Comparison of ENCODE assay signal across 11 cellular contexts in the genomic region with DNA sequence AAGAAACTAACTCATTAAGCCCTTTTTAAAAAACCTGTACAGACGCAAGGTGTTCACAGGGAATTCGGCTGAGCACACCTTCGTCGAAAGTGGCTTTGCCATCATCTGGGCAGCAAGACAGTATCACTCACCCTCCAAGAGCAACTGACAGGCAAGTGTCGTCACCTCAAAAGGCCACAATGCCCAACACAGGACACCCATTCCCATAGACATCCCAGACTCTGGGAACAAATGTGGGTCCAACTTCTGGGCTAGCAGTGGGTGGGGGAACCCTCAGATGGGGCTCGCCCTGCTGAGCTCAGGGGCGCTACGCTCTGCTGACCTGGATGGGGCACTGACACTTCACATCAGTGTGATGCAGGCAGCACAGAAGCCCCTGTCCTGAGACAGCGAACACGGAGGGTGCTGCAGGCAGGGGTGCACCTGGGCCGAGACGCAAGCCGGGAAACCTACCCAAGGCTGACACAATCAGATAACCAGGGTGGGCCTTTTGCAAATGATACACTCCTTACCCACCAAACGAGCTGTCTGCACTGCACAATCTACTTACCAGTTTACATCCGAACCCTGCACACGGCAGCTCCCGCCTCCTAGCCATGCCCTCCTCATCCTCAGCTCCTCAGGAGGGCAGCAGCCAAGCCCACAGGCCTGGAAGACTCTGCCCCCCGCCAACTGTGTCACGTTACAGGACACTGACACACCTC. TPM values are rescaled to one million over a fixed set of nuclear protein-coding genes. Genes with fewer than 3 reads are reported as not detected.
DNase-seq lines count a peak whose midpoint lies in the region; ATAC-seq and TF ChIP-seq lines count a peak whose summit lies in the region.
"Had no signal": no experiment of that assay in that cellular context is flagged by ENCODE, and none has a peak within 500 bp of the region (broad histone marks: within the 10 kb centered on the region; RNA-seq: fewer than 3 reads in every experiment).

No MANE protein-coding gene starts in this region.

- no peaks in the 10 kb centered on the region for H3K36me3 Mint-ChIP-seq in activated naive CD4-positive, alpha-beta T cell treated with anti-CD3 and anti-CD28 coated beads, Interleukin-2, amount 10 ng/mL, durations not matched to agents 7 days and 5 days
- no peaks in the 10 kb centered on the region for H3K36me3 Mint-ChIP-seq in activated naive CD4-positive, alpha-beta T cell treated with anti-CD3 and anti-CD28 coated beads for 36 hours (ENCODE audit: low read depth)
- no peaks in the 10 kb centered on the region for H3K36me3 Mint-ChIP-seq in chondrocyte (ENCODE audit: low read depth)

- H3K36me3 ChIP-seq in mesendoderm (ENCODE audit: control insufficient read depth, insufficient read depth, low read length) = no peaks in the 10 kb centered on the region
- H3K36me3 ChIP-seq in tibial artery = no peaks in the 10 kb centered on the region

- no peaks in the 10 kb centered on the region for H3K9me3 Mint-ChIP-seq in activated naive CD4-positive, alpha-beta T cell treated with anti-CD3 and anti-CD28 coated beads, Interleukin-2, amount 10 ng/mL, durations not matched to agents 7 days and 5 days
- H3K9me3 Mint-ChIP-seq in activated naive CD4-positive, alpha-beta T cell treated with anti-CD3 and anti-CD28 coated beads for 36 hours = peaks cover 3% of the 10 kb centered on the region
- H3K9me3 Mint-ChIP-seq in chondrocyte (ENCODE audit: low read depth) = no peaks in the 10 kb centered on the region

- H3K27ac Mint-ChIP-seq in activated naive CD4-positive, alpha-beta T cell treated with anti-CD3 and anti-CD28 coated beads, Interleukin-2, amount 10 ng/mL, durations not matched to agents 7 days and 5 days = peak overlapping the region; percentile 17
- no peak overlapping the region for H3K27ac Mint-ChIP-seq in activated naive CD4-positive, alpha-beta T cell treated with anti-CD3 and anti-CD28 coated beads for 36 hours
- H3K27ac Mint-ChIP-seq in chondrocyte (ENCODE audit: unreplicated experiment) = peak overlapping the region; percentile 81

- H3K23ac ChIP-seq in mesendoderm (ENCODE audit: low read length) = no peak overlapping the region

- H2BK15ac ChIP-seq in mesendoderm (replicated peaks; ENCODE audit: low read depth) = no peak overlapping the region

- no peak overlapping the region for H3K4ac ChIP-seq in mesendoderm (ENCODE audit: low read depth, low read length)

- H3K4me3 Mint-ChIP-seq in activated naive CD4-positive, alpha-beta T cell treated with anti-CD3 and anti-CD28 coated beads, Interleukin-2, amount 10 ng/mL, durations not matched to agents 7 days and 5 days = no peak overlapping the region
- H3K4me3 Mint-ChIP-seq in activated naive CD4-positive, alpha-beta T cell treated with anti-CD3 and anti-CD28 coated beads for 36 hours = no peak overlapping the region
- H3K4me3 Mint-ChIP-seq in chondrocyte (ENCODE audit: unreplicated experiment) = peak overlapping the region; percentile 80

- H3K56ac ChIP-seq in mesendoderm (ENCODE audit: low read length) = no peak overlapping the region

- no peak overlapping the region for H4K5ac ChIP-seq in mesendoderm (ENCODE audit: low read length)

- peak overlapping the region; percentile 11 for H3K4me2 ChIP-seq in mesendoderm (ENCODE audit: low read length)

- no peak overlapping the region for H3K27ac ChIP-seq in mesendoderm (ENCODE audit: low read depth, low read length)
- H3K27ac ChIP-seq in tibial artery = peak overlapping the region; percentile 92 to 94

- H3K4me3 ChIP-seq in mesendoderm (ENCODE audit: low read length) (no peak overlapping the region), tibial artery (peak overlapping the region; percentile 67 to 93)

- DNase-seq in activated naive CD4-positive, alpha-beta T cell treated with anti-CD3 and anti-CD28 coated beads, Interleukin-2, amount 10 ng/mL, durations not matched to agents 7 days and 5 days = no peak
- no peak for DNase-seq in activated naive CD4-positive, alpha-beta T cell treated with anti-CD3 and anti-CD28 coated beads for 36 hours
- DNase-seq in chondrocyte (ENCODE audit: low spot score) (peak; percentile 81), mesendoderm (no peak), tibial artery (peak in 1 of 2 donors; percentile 63), NCI-H128 (lab: John Stamatoyannopoulos, UW; ENCODE audit: unreplicated experiment) (no peak), SKM-1 treated with dmso at 0.1 percent for 144 hours (lab: John Stamatoyannopoulos, UW; ENCODE audit: unreplicated experiment) (no peak)
- DNase-seq: activated CD4-positive, alpha-beta T cell treated with anti-CD3 and anti-CD28 coated beads, Interleukin-2, amount 50 U/mL, for 1 hour; amniotic stem cell; OCI-M1 had no signal

- TF ChIP-seq CTCF in chondrocyte (IDR thresholded peaks at IDR 0.05) (no peak), tibial artery (IDR thresholded peaks at IDR 0.05) (no peak)

- H4K8ac ChIP-seq in mesendoderm (ENCODE audit: low read depth, low read length) = no peak overlapping the region

- H3K9me3 ChIP-seq in tibial artery = no peaks in the 10 kb centered on the region

- CTCF ChIA-PET in activated naive CD4-positive, alpha-beta T cell treated with anti-CD3 and anti-CD28 coated beads, Interleukin-2, amount 10 ng/mL, durations not matched to agents 7 days and 5 days (lab: Charles Lee) = no interaction called here
- CTCF ChIA-PET in activated naive CD4-positive, alpha-beta T cell treated with anti-CD3 and anti-CD28 coated beads for 36 hours (lab: Charles Lee) = no interaction called here

- H2BK5ac ChIP-seq in mesendoderm (ENCODE audit: low read length) = no peak overlapping the region

- peaks cover 52% of the 10 kb centered on the region for H3K27me3 Mint-ChIP-seq in activated naive CD4-positive, alpha-beta T cell treated with anti-CD3 and anti-CD28 coated beads, Interleukin-2, amount 10 ng/mL, durations not matched to agents 7 days and 5 days
- H3K27me3 Mint-ChIP-seq in activated naive CD4-positive, alpha-beta T cell treated with anti-CD3 and anti-CD28 coated beads for 36 hours (ENCODE audit: low read depth) = peaks cover 46% of the 10 kb centered on the region
- H3K27me3 Mint-ChIP-seq in chondrocyte (ENCODE audit: low read depth) = no peaks in the 10 kb centered on the region

- H3K4me1 ChIP-seq in mesendoderm (ENCODE audit: control insufficient read depth, low read depth, low read length) (no peaks in the 10 kb centered on the region), tibial artery (peaks cover 0 to 55% (median 32%) of the 10 kb centered on the region in 4 donors)

- H3K79me1 ChIP-seq in mesendoderm (ENCODE audit: low read length) = peaks cover 9% of the 10 kb centered on the region

- H3K4me1 Mint-ChIP-seq in activated naive CD4-positive, alpha-beta T cell treated with anti-CD3 and anti-CD28 coated beads, Interleukin-2, amount 10 ng/mL, durations not matched to agents 7 days and 5 days = peaks cover 3% of the 10 kb centered on the region
- H3K4me1 Mint-ChIP-seq in activated naive CD4-positive, alpha-beta T cell treated with anti-CD3 and anti-CD28 coated beads for 36 hours (ENCODE audit: low read depth) = peaks cover 6% of the 10 kb centered on the region
- H3K4me1 Mint-ChIP-seq in chondrocyte (ENCODE audit: low read depth) = peaks cover 57% of the 10 kb centered on the region

- intact Hi-C loops in activated naive CD4-positive, alpha-beta T cell treated with anti-CD3 and anti-CD28 coated beads for 36 hours (cut with micrococcal nuclease) = no loop called here
- intact Hi-C loops in tibial artery (cut with DNase I; ENCODE audit: low total_unique reads) = loop anchor here (5.0 to 10.0 kb wide), 2 partner anchors 93 to 175 kb away; no protein-coding TSS in a partner anchor

- no peak overlapping the region for H3K18ac ChIP-seq in mesendoderm (ENCODE audit: low read length)

- ATAC-seq in GM18873 (IDR thresholded peaks at IDR 0.05; ENCODE audit: low FRiP score, unreplicated experiment) = no peak

- H2BK120ac ChIP-seq in mesendoderm (ENCODE audit: low read depth, low read length) = no peak overlapping the region

- H2AK5ac ChIP-seq in mesendoderm (ENCODE audit: low read length) = no peak overlapping the region

- WGBS in mesendoderm (ENCODE audit: extremely low coverage, insufficient coverage, low lambda C conversion rate) = no CpG with 5 or more reads among the region's 19 CpGs

- H3K27me3 ChIP-seq in mesendoderm (ENCODE audit: insufficient read depth, low read length, poor library complexity) = no peaks in the 10 kb centered on the region
- H3K27me3 ChIP-seq in tibial artery = no peaks in the 10 kb centered on the region

- peak overlapping the region; percentile 36 for H3K9ac ChIP-seq in mesendoderm (ENCODE audit: low read length)

- no peaks in the 10 kb centered on the region for H3K79me2 ChIP-seq in mesendoderm (ENCODE audit: control insufficient read depth, insufficient read depth, low read length)

RNA-seq across cellular contexts. Expression of gene DIP2C, which starts 1.7 kb away (rescaled TPM):
- under 1 TPM; 0.67 to 0.91 TPM for total RNA-seq in activated naive CD4-positive, alpha-beta T cell treated with anti-CD3 and anti-CD28 coated beads for 36 hours
- total RNA-seq in chondrocyte = 47.9 to 91.0 TPM (median 48.3 TPM) in 3 replicates
- polyA plus RNA-seq in mesendoderm (2013, experiment 1 of 2) = 2.6 TPM
- 2.7 TPM for polyA plus RNA-seq in mesendoderm (2013, experiment 2 of 2)

Comparison
In these comparisons a context has a peak if more than half of its experiments do, and no peak if none do; other contexts are left out.
1. RNA of gene DIP2C, which starts 1.7 kb away (total RNA-seq): 47.9 to 91.0 TPM in chondrocyte; 0.67 to 0.91 TPM in activated naive CD4-positive, alpha-beta T cell treated with anti-CD3 and anti-CD28 coated beads for 36 hours; every median in the first group is over 10 times any median in the second.